33 cellular contexts compared by ENCODE assay signal in genomic region chr11:33094157-33094556, GRCh38.
"Had no signal": no experiment of that assay in that cellular context is flagged by ENCODE, and none has a peak within 500 bp of the region (broad histone marks: within the 10 kb centered on the region; RNA-seq: fewer than 3 reads in every experiment).

No MANE protein-coding gene starts in this region.

- H3K9me3 ChIP-seq: adrenal gland, ascending aorta, body of pancreas, breast epithelium had no signal

- H3K4me3 ChIP-seq: adrenal gland, ascending aorta, body of pancreas, breast epithelium, cardiac muscle cell had no signal

- H3K4me1 ChIP-seq: adrenal gland, ascending aorta, body of pancreas, breast epithelium had no signal

- H3K27ac ChIP-seq: adrenal gland, ascending aorta, body of pancreas, brain microvascular endothelial cell, breast epithelium, cardiac muscle cell had no signal

- H3K36me3 ChIP-seq: breast epithelium had no signal

- ATAC-seq: activated naive CD4-positive, alpha-beta T cell treated with anti-CD3 and anti-CD28 coated beads, Interleukin-2, amount 50 U/mL, for 72 hours; activated naive CD8-positive, alpha-beta T cell treated with anti-CD3 and anti-CD28 coated beads, Interleukin-2, amount 50 U/mL, for 24 hours; activated T-cell treated with anti-CD3 and anti-CD28 coated beads, Interleukin-2, amount 50 U/mL, for 4 hours; activated T-cell treated with anti-CD3 and anti-CD28 coated beads, Interleukin-2, amount 50 U/mL, for 72 hours; activated T-helper 17 cell treated with anti-CD3 and anti-CD28 coated beads, Interleukin-2, amount 50 U/mL, for 72 hours; body of pancreas had no signal

- FAIRE-seq: astrocyte, bronchial epithelial cell had no signal

- H3K27me3 ChIP-seq: adrenal gland, ascending aorta, body of pancreas, brain microvascular endothelial cell, breast epithelium, cardiac muscle cell had no signal

- DNase-seq: activated effector memory CD4-positive, alpha-beta T cell treated with anti-CD3 and anti-CD28 coated beads, Interleukin-2, amount 50 U/mL, for 16 hours; activated effector memory CD4-positive, alpha-beta T cell treated with Interleukin-2 at 50 U/mL for 16 hours; activated gamma-delta T cell; activated gamma-delta T cell treated with Interleukin-2 at 50 U/mL for 16 hours; activated naive CD4-positive, alpha-beta T cell; activated naive CD4-positive, alpha-beta T cell treated with anti-CD3 and anti-CD28 coated beads for 36 hours; activated naive CD4-positive, alpha-beta T cell treated with anti-CD3 and anti-CD28 coated beads, Interleukin-2, amount 10 ng/mL, durations not matched to agents 7 days and 5 days; activated naive CD4-positive, alpha-beta T cell treated with anti-CD3 and anti-CD28 coated beads, Interleukin-2, amount 50 U/mL, for 16 hours; activated naive CD4-positive, alpha-beta T cell treated with Interleukin-2 at 50 U/mL for 16 hours; activated naive CD8-positive, alpha-beta T cell treated with anti-CD3 and anti-CD28 coated beads for 36 hours; activated naive CD8-positive, alpha-beta T cell treated with anti-CD3 and anti-CD28 coated beads, Interleukin-2, amount 10 ng/mL, durations not matched to agents 7 days and 5 days; activated naive CD8-positive, alpha-beta T cell treated with anti-CD3 and anti-CD28 coated beads, Interleukin-2, amount 50 U/mL, for 24 hours; activated T-cell treated with anti-CD3 and anti-CD28 coated beads, Interleukin-2, amount 50 U/mL, for 24 hours; activated T-cell treated with anti-CD3 and anti-CD28 coated beads, Interleukin-2, amount 50 U/mL, for 4 hours; activated T-cell treated with anti-CD3 and anti-CD28 coated beads, Interleukin-2, amount 50 U/mL, for 48 hours; activated T-cell treated with anti-CD3 and anti-CD28 coated beads, Interleukin-2, amount 50 U/mL, for 72 hours; adrenal gland; amniotic stem cell; amygdala; anterior cingulate cortex; aorta; body of pancreas; brain microvascular endothelial cell; caudate nucleus; central memory CD4-positive, alpha-beta T cell; cerebellar nuclear complex had no signal
